ENCODE assay signal across 21 cellular contexts in the genomic region with DNA sequence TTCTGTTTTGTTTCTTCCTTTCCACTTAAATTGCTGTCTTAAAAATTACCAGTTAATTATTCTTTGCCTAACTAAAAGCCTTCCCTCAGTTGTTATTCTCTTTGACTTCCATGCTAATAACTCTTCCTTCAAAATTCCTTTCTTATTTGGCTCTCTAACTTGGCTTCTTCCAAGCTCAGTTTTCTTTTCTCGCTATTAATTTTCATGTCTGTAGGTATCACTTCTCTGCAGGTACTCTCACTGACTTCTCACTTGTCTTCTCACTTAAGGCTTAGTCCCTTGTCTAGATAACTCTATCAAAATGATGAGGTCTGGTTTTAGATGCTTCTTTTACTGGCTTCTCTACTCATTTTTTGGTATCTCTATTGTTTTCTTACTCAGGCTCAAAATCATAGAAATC.
"Had no signal": no experiment of that assay in that cellular context is flagged by ENCODE, and none has a peak within 500 bp of the region (broad histone marks: within the 10 kb centered on the region; RNA-seq: fewer than 3 reads in every experiment).

No MANE protein-coding gene starts in this region.

- H3K27me3 ChIP-seq: adrenal gland, ascending aorta, brain microvascular endothelial cell, hepatocyte, sigmoid colon, stomach, suprapubic skin, tibial nerve had no signal

- DNase-seq: activated CD4-positive, alpha-beta memory T cell treated with anti-CD3 and anti-CD28 coated beads for 36 hours; activated CD4-positive, alpha-beta T cell treated with anti-CD3 and anti-CD28 coated beads for 1 hour; activated gamma-delta T cell; activated naive CD4-positive, alpha-beta T cell treated with anti-CD3 and anti-CD28 coated beads, Interleukin-2, amount 50 U/mL, for 16 hours; adrenal gland; effector CD8-positive, alpha-beta T cell; left ventricle myocardium inferior; retina; sigmoid colon; stimulated activated CD4-positive, alpha-beta T cell treated with anti-CD3 and anti-CD28 coated beads, Interleukin-15, amount 100 ng/mL, for 24 hours; stomach; WERI-Rb-1 had no signal

- H3K4me2 ChIP-seq: hepatocyte, smooth muscle cell had no signal

- H3K27me3 Mint-ChIP-seq: activated CD4-positive, alpha-beta memory T cell treated with anti-CD3 and anti-CD28 coated beads for 36 hours; naive thymus-derived CD8-positive, alpha-beta T cell; stimulated activated memory B cell treated with anti-CD40 and anti-IgM and Interleukin-4, amounts not matched to agents 10 μg/mL and 1 μg/mL and 100 μg/mL, for 72 hours had no signal

- H3K9me3 ChIP-seq: adrenal gland, ascending aorta, left ventricle myocardium inferior, sigmoid colon, stomach, suprapubic skin, tibial nerve had no signal

- H3K4me3 ChIP-seq: adrenal gland, ascending aorta, hepatocyte, left ventricle myocardium inferior, sigmoid colon, smooth muscle cell, stomach, suprapubic skin, tibial nerve had no signal

- H3K9me3 Mint-ChIP-seq: activated CD4-positive, alpha-beta memory T cell treated with anti-CD3 and anti-CD28 coated beads for 36 hours; mesothelial cell of epicardium; naive thymus-derived CD8-positive, alpha-beta T cell; stimulated activated memory B cell treated with anti-CD40 and anti-IgM and Interleukin-4, amounts not matched to agents 10 μg/mL and 1 μg/mL and 100 μg/mL, for 72 hours had no signal

- H3K36me3 ChIP-seq: adrenal gland, ascending aorta, brain microvascular endothelial cell, left ventricle myocardium inferior, sigmoid colon, stomach, suprapubic skin, tibial nerve had no signal

- H2AFZ ChIP-seq: hepatocyte had no signal

- H3K4me1 ChIP-seq: ascending aorta, left ventricle myocardium inferior, suprapubic skin had no signal

- H3K4me3 Mint-ChIP-seq: activated CD4-positive, alpha-beta memory T cell treated with anti-CD3 and anti-CD28 coated beads for 36 hours; mesothelial cell of epicardium; naive thymus-derived CD8-positive, alpha-beta T cell; stimulated activated memory B cell treated with anti-CD40 and anti-IgM and Interleukin-4, amounts not matched to agents 10 μg/mL and 1 μg/mL and 100 μg/mL, for 72 hours had no signal

- H3K4me1 Mint-ChIP-seq: stimulated activated memory B cell treated with anti-CD40 and anti-IgM and Interleukin-4, amounts not matched to agents 10 μg/mL and 1 μg/mL and 100 μg/mL, for 72 hours had no signal

- H3K27ac ChIP-seq: adrenal gland, ascending aorta, brain microvascular endothelial cell, hepatocyte, left ventricle myocardium inferior, sigmoid colon, stomach, suprapubic skin, tibial nerve, WERI-Rb-1 had no signal

- ATAC-seq: stimulated activated memory B cell treated with anti-CD40 and anti-IgM and Interleukin-4, amounts not matched to agents 10 μg/mL and 1 μg/mL and 100 μg/mL, for 72 hours had no signal

- H3K27ac Mint-ChIP-seq: activated CD4-positive, alpha-beta memory T cell treated with anti-CD3 and anti-CD28 coated beads for 36 hours; naive thymus-derived CD8-positive, alpha-beta T cell; stimulated activated memory B cell treated with anti-CD40 and anti-IgM and Interleukin-4, amounts not matched to agents 10 μg/mL and 1 μg/mL and 100 μg/mL, for 72 hours had no signal
